ENCODE assay signal across 15 cellular contexts in genomic region chr7:118777308-118777707, GRCh38.
"Had no signal": no experiment of that assay in that cellular context is flagged by ENCODE, and none has a peak within 500 bp of the region (broad histone marks: within the 10 kb centered on the region; RNA-seq: fewer than 3 reads in every experiment).

No MANE protein-coding gene starts in this region.

- DNase-seq: activated CD4-positive, alpha-beta memory T cell treated with anti-CD3 and anti-CD28 coated beads for 36 hours; activated CD4-positive, alpha-beta T cell treated with anti-CD3 and anti-CD28 coated beads for 48 hours; activated effector memory CD4-positive, alpha-beta T cell treated with Interleukin-2 at 50 U/mL for 16 hours; activated naive CD4-positive, alpha-beta T cell treated with anti-CD3 and anti-CD28 coated beads, Interleukin-2, amount 10 ng/mL, durations not matched to agents 7 days and 5 days; activated T-cell treated with anti-CD3 and anti-CD28 coated beads, Interleukin-2, amount 50 U/mL, for 72 hours; effector CD4-positive, alpha-beta T cell; foreskin melanocyte; stimulated activated CD4-positive, alpha-beta T cell treated with anti-CD3 and anti-CD28 coated beads, Interleukin-2, amount 100 ng/mL, for 48 hours; stimulated activated CD8-positive, alpha-beta memory T cell treated with anti-CD3 and anti-CD28 coated beads, Interleukin-4, amount 100 ng/mL, for 48 hours; stimulated activated naive B cell treated with anti-CD40 and anti-IgM and Interleukin-4, amounts not matched to agents 10 μg/mL and 1 μg/mL and 100 μg/mL, for 72 hours; testis; trophoblast cell had no signal

- H3K4me1 ChIP-seq: prostate gland, testis, vagina had no signal

- H3K27me3 Mint-ChIP-seq: activated CD4-positive, alpha-beta memory T cell treated with anti-CD3 and anti-CD28 coated beads for 36 hours; activated naive CD4-positive, alpha-beta T cell treated with anti-CD3 and anti-CD28 coated beads, Interleukin-2, amount 10 ng/mL, durations not matched to agents 7 days and 5 days; natural killer cell treated with Interleukin-12 subunit alpha and Interleukin-12 subunit beta and Interleukin-15 and Interleukin-18, amount 100 ng/mL, for 72 hours; stimulated activated naive B cell treated with anti-CD40 and anti-IgM and Interleukin-4, amounts not matched to agents 10 μg/mL and 1 μg/mL and 100 μg/mL, for 72 hours had no signal

- H3K27ac Mint-ChIP-seq: activated CD4-positive, alpha-beta memory T cell treated with anti-CD3 and anti-CD28 coated beads for 36 hours; activated naive CD4-positive, alpha-beta T cell treated with anti-CD3 and anti-CD28 coated beads, Interleukin-2, amount 10 ng/mL, durations not matched to agents 7 days and 5 days; activated T-cell treated with anti-CD3 and anti-CD28 coated beads, Interleukin-2, amount 50 U/mL, for 72 hours; natural killer cell treated with Interleukin-12 subunit alpha and Interleukin-12 subunit beta and Interleukin-15 and Interleukin-18, amount 100 ng/mL, for 72 hours; stimulated activated naive B cell treated with anti-CD40 and anti-IgM and Interleukin-4, amounts not matched to agents 10 μg/mL and 1 μg/mL and 100 μg/mL, for 72 hours had no signal

- H3K9me3 ChIP-seq: prostate gland, testis, vagina had no signal

- H3K4me3 Mint-ChIP-seq: activated CD4-positive, alpha-beta memory T cell treated with anti-CD3 and anti-CD28 coated beads for 36 hours; activated naive CD4-positive, alpha-beta T cell treated with anti-CD3 and anti-CD28 coated beads, Interleukin-2, amount 10 ng/mL, durations not matched to agents 7 days and 5 days; activated T-cell treated with anti-CD3 and anti-CD28 coated beads, Interleukin-2, amount 50 U/mL, for 72 hours; natural killer cell treated with Interleukin-12 subunit alpha and Interleukin-12 subunit beta and Interleukin-15 and Interleukin-18, amount 100 ng/mL, for 72 hours; stimulated activated naive B cell treated with anti-CD40 and anti-IgM and Interleukin-4, amounts not matched to agents 10 μg/mL and 1 μg/mL and 100 μg/mL, for 72 hours had no signal

- H3K36me3 Mint-ChIP-seq: activated CD4-positive, alpha-beta memory T cell treated with anti-CD3 and anti-CD28 coated beads for 36 hours; activated naive CD4-positive, alpha-beta T cell treated with anti-CD3 and anti-CD28 coated beads, Interleukin-2, amount 10 ng/mL, durations not matched to agents 7 days and 5 days; stimulated activated naive B cell treated with anti-CD40 and anti-IgM and Interleukin-4, amounts not matched to agents 10 μg/mL and 1 μg/mL and 100 μg/mL, for 72 hours had no signal

- H3K4me1 Mint-ChIP-seq: activated naive CD4-positive, alpha-beta T cell treated with anti-CD3 and anti-CD28 coated beads, Interleukin-2, amount 10 ng/mL, durations not matched to agents 7 days and 5 days; stimulated activated naive B cell treated with anti-CD40 and anti-IgM and Interleukin-4, amounts not matched to agents 10 μg/mL and 1 μg/mL and 100 μg/mL, for 72 hours had no signal

- H3K27ac ChIP-seq: prostate gland, testis, vagina had no signal

- H3K4me3 ChIP-seq: prostate gland, testis, vagina had no signal

- ATAC-seq: activated T-cell treated with anti-CD3 and anti-CD28 coated beads, Interleukin-2, amount 50 U/mL, for 72 hours; natural killer cell treated with Interleukin-12 subunit alpha and Interleukin-12 subunit beta and Interleukin-15 and Interleukin-18, amount 100 ng/mL, for 72 hours; stimulated activated naive B cell treated with anti-CD40 and anti-IgM and Interleukin-4, amounts not matched to agents 10 μg/mL and 1 μg/mL and 100 μg/mL, for 72 hours had no signal

- H3K27me3 ChIP-seq: testis, vagina had no signal

- H3K36me3 ChIP-seq: prostate gland, vagina had no signal
